ENCODE assay signal across 9 cellular contexts in genomic region chr4:87032884-87033533, GRCh38.
DNase-seq lines count a peak whose midpoint lies in the region; ATAC-seq and TF ChIP-seq lines count a peak whose summit lies in the region.
"Had no signal": no experiment of that assay in that cellular context is flagged by ENCODE, and none has a peak within 500 bp of the region (broad histone marks: within the 10 kb centered on the region; RNA-seq: fewer than 3 reads in every experiment).

No MANE protein-coding gene starts in this region.

- DNase-seq in LNCaP clone FGC (ENCODE audit: low read depth) (peak; percentile 47), lower lobe of right lung (no peak), testis (no peak), endothelial cell (ENCODE audit: low spot score) (no peak)
- DNase-seq in activated effector memory CD4-positive, alpha-beta T cell treated with Interleukin-2 at 50 U/mL for 16 hours, result no peak
- no peak for DNase-seq in activated CD4-positive, alpha-beta T cell treated with anti-CD3 and anti-CD28 coated beads, Interleukin-2, amount 10 ng/mL, durations not matched to agents 24 days and 14 days
- DNase-seq: NCI-H2029 had no signal

- H3K4me3 ChIP-seq in LNCaP clone FGC (ENCODE audit: low read depth, low read length) (no peak overlapping the region), ectodermal cell (ENCODE audit: insufficient read depth, low read depth, low read length) (no peak overlapping the region), lower lobe of right lung (no peak overlapping the region), testis (no peak overlapping the region)

- no peak overlapping the region for H3K4me3 Mint-ChIP-seq in endothelial cell (ENCODE audit: unreplicated experiment)
- no peak overlapping the region for H3K4me3 Mint-ChIP-seq in activated CD4-positive, alpha-beta T cell treated with anti-CD3 and anti-CD28 coated beads, Interleukin-2, amount 10 ng/mL, durations not matched to agents 24 days and 14 days

- WGBS in ectodermal cell, 2 experiments, result 69 to 71% methylated on average over 3 of the region's 3 CpGs
- WGBS in testis, 2 donors, result 58 to 77% methylated on average over 3 of the region's 3 CpGs

- no peak for TF ChIP-seq POLR2A in testis (IDR thresholded peaks at IDR 0.05)

- no peaks in the 10 kb centered on the region for H3K36me3 ChIP-seq in ectodermal cell (ENCODE audit: control insufficient read depth, insufficient read depth, low read length)
- H3K36me3 ChIP-seq in lower lobe of right lung, result no peaks in the 10 kb centered on the region
- H3K36me3 ChIP-seq in testis (ENCODE audit: low read depth, missing control alignments), result no peaks in the 10 kb centered on the region

- H3K9me3 ChIP-seq in ectodermal cell (ENCODE audit: control insufficient read depth, low read length), result no peaks in the 10 kb centered on the region
- no peaks in the 10 kb centered on the region for H3K9me3 ChIP-seq in lower lobe of right lung
- H3K9me3 ChIP-seq in testis, result no peaks in the 10 kb centered on the region

- no peaks in the 10 kb centered on the region for H3K36me3 Mint-ChIP-seq in endothelial cell (ENCODE audit: low read depth, unreplicated experiment)
- H3K36me3 Mint-ChIP-seq in activated CD4-positive, alpha-beta T cell treated with anti-CD3 and anti-CD28 coated beads, Interleukin-2, amount 10 ng/mL, durations not matched to agents 24 days and 14 days (ENCODE audit: low read depth), result peaks cover 2% of the 10 kb centered on the region

- no peaks in the 10 kb centered on the region for H3K27me3 ChIP-seq in ectodermal cell (ENCODE audit: control insufficient read depth, insufficient read depth, low read length, poor library complexity, severe bottlenecking)
- H3K27me3 ChIP-seq in lower lobe of right lung (ENCODE audit: low read depth), result no peaks in the 10 kb centered on the region
- no peaks in the 10 kb centered on the region for H3K27me3 ChIP-seq in testis

- no peaks in the 10 kb centered on the region for H3K9me3 Mint-ChIP-seq in endothelial cell (ENCODE audit: unreplicated experiment)
- no peaks in the 10 kb centered on the region for H3K9me3 Mint-ChIP-seq in activated CD4-positive, alpha-beta T cell treated with anti-CD3 and anti-CD28 coated beads, Interleukin-2, amount 10 ng/mL, durations not matched to agents 24 days and 14 days

- ATAC-seq in lower lobe of right lung (peak in 1 of 2 donors; percentile 36), GM21390 (IDR thresholded peaks at IDR 0.05; ENCODE audit: unreplicated experiment) (no peak)

- H3K27ac ChIP-seq in ectodermal cell (ENCODE audit: insufficient read depth, low read depth, low read length, poor library complexity, severe bottlenecking), result peak overlapping the region; percentile 11
- H3K27ac ChIP-seq in lower lobe of right lung, result peak overlapping the region; percentile 62
- peak overlapping the region; percentile 81 to 89 for H3K27ac ChIP-seq in testis

- no peak for TF ChIP-seq CTCF in LNCaP clone FGC (IDR thresholded peaks at IDR 0.05; ENCODE audit: control insufficient read depth, extremely low read depth, insufficient read depth)
- no peak for TF ChIP-seq CTCF in lower lobe of right lung (IDR thresholded peaks at IDR 0.05)
- TF ChIP-seq CTCF in testis (IDR thresholded peaks at IDR 0.05), result no peak
- no peak for TF ChIP-seq CTCF in endothelial cell (IDR thresholded peaks at IDR 0.05; ENCODE audit: unreplicated experiment)

- H3K4me1 Mint-ChIP-seq in endothelial cell (ENCODE audit: unreplicated experiment), result peaks cover 38% of the 10 kb centered on the region
- peaks cover 14% of the 10 kb centered on the region for H3K4me1 Mint-ChIP-seq in activated CD4-positive, alpha-beta T cell treated with anti-CD3 and anti-CD28 coated beads, Interleukin-2, amount 10 ng/mL, durations not matched to agents 24 days and 14 days

- no peak overlapping the region for H3K27ac Mint-ChIP-seq in endothelial cell (ENCODE audit: unreplicated experiment)
- H3K27ac Mint-ChIP-seq in activated CD4-positive, alpha-beta T cell treated with anti-CD3 and anti-CD28 coated beads, Interleukin-2, amount 10 ng/mL, durations not matched to agents 24 days and 14 days, result no peak overlapping the region

- intact Hi-C loops in lower lobe of right lung (cut with DNase I), result no loop called here
- intact Hi-C loops in testis (cut with DNase I; ENCODE audit: low total_unique reads), result no loop called here
- intact Hi-C loops in activated CD4-positive, alpha-beta T cell treated with anti-CD3 and anti-CD28 coated beads, Interleukin-2, amount 10 ng/mL, durations not matched to agents 24 days and 14 days (cut with micrococcal nuclease), result no loop called here

- peaks cover 2% of the 10 kb centered on the region for H3K27me3 Mint-ChIP-seq in endothelial cell (ENCODE audit: unreplicated experiment)
- no peaks in the 10 kb centered on the region for H3K27me3 Mint-ChIP-seq in activated CD4-positive, alpha-beta T cell treated with anti-CD3 and anti-CD28 coated beads, Interleukin-2, amount 10 ng/mL, durations not matched to agents 24 days and 14 days

- H3K4me1 ChIP-seq in ectodermal cell (ENCODE audit: control insufficient read depth, insufficient read depth, low read length) (peaks cover 75% of the 10 kb centered on the region), lower lobe of right lung (peaks cover 95% of the 10 kb centered on the region), testis (peaks cover 90% of the 10 kb centered on the region)

Comparison
In these comparisons a context has a peak if more than half of its experiments do, and no peak if none do; other contexts are left out.
1. H3K27ac ChIP-seq: peak in every context shown above with its lines; median percentile 85 in testis; 62 in lower lobe of right lung; 11 in ectodermal cell.